ENCODE assay signal across 8 cellular contexts in the genomic region with DNA sequence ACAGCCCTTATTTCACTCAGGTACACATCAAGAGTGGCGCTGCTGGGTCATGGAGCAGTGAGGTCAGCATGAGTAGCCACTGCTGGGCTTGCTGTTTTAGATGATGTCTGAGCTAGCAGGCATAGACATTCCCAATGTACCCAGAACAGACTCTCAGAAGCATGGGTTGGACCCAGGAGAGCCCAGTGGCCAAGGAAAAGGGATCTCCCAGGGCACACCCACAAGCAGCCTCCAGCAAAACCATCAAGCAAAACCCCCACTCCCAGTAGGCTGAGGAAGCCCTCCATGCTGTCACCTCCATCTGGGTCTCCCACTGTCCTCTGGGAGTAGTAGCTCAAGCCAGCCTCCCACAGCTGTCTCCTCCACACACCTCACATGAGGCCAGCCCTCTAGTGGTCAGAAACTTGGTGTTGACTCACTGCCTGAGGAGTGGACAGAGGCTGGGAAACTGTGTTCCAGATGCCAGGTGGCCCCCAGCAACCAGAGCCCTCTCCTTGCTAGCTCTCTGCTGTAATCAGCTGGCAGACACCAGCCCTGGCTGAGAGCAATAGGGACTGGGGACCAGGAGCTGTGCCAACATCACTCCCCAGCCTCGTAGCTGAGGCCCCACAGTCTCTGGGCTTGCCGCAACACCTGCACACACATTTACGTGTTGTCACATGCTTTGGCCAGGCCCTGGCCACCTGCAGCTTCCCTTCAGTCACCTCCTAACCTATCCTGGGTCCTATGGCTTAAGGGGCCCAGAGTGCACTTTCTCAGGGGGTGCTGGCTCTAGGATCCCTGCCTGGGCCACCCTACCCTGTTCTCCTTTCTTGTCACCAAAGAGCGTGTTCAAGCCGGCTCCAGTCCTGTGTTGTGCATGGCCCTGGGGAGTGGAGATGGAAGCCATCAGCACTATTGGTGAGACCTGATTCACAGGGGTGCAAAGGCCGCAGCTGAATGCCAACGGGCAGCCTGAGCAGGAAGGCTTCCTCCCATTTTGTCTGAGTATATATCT. TPM values are rescaled to one million over a fixed set of nuclear protein-coding genes. Genes with fewer than 3 reads are reported as not detected.
A peak's percentile ranks its signal among the peaks of the same experiment; 100 is the strongest.
DNase-seq lines count a peak whose midpoint lies in the region; ATAC-seq and TF ChIP-seq lines count a peak whose summit lies in the region.

No MANE protein-coding gene starts in this region.

- peak overlapping the region; percentile 38 for H3K27ac Mint-ChIP-seq in activated CD4-positive, alpha-beta T cell treated with anti-CD3 and anti-CD28 coated beads for 36 hours
- peak overlapping the region in 2 of 6 donors; percentile 62 to 96 for H3K27ac Mint-ChIP-seq in naive B cell

- no peaks in the 10 kb centered on the region for H3K9me2 ChIP-seq in SK-N-SH

- H3K4me1 Mint-ChIP-seq in activated CD4-positive, alpha-beta T cell treated with anti-CD3 and anti-CD28 coated beads for 36 hours: peaks cover 46% of the 10 kb centered on the region
- peaks cover 8 to 30% (median 22%) of the 10 kb centered on the region in 3 donors for H3K4me1 Mint-ChIP-seq in naive B cell

- peak in 1 of 2 experiments; percentile 29; a peak in 1 of 4 replicates for TF ChIP-seq EP300 in SK-N-SH (IDR thresholded peaks at IDR 0.05; ENCODE audit: borderline replicate concordance in 1 of 2, low read depth in 1 of 2, low read length in 1 of 2)

- H3K9me3 ChIP-seq in MG63 (no peaks in the 10 kb centered on the region), SK-N-SH (no peaks in the 10 kb centered on the region)

- no peak overlapping the region for H2AFZ ChIP-seq in SK-N-SH (ENCODE audit: low read depth)

- H3K27me3 Mint-ChIP-seq in activated CD4-positive, alpha-beta T cell treated with anti-CD3 and anti-CD28 coated beads for 36 hours: no peaks in the 10 kb centered on the region
- H3K27me3 Mint-ChIP-seq in naive B cell: peaks cover 0 to 7% (median 0%) of the 10 kb centered on the region in 3 donors

- H3K36me3 ChIP-seq in MG63: peaks cover 10% of the 10 kb centered on the region; the same call in 1 of the 2 replicates
- H3K36me3 ChIP-seq in SK-N-SH (replicated peaks in 1 of 2; ENCODE audit: control insufficient read depth in 1 of 2, insufficient read depth in 2 of 2, low read length in 1 of 2): peaks cover 12% of the 10 kb centered on the region in 2 experiments

- H3K27me3 ChIP-seq in MG63: no peaks in the 10 kb centered on the region
- no peaks in the 10 kb centered on the region for H3K27me3 ChIP-seq in SK-N-SH (ENCODE audit: insufficient read depth)

- H3K4me1 ChIP-seq in SK-N-SH (ENCODE audit: control insufficient read depth in 1 of 2, insufficient read depth in 2 of 2, low read depth in 1 of 2, low read length in 1 of 2): peaks cover 11 to 23% of the 10 kb centered on the region in 2 experiments; a peak in 2 of 4 replicates

- no peak for ATAC-seq in activated CD4-positive, alpha-beta T cell treated with anti-CD3 and anti-CD28 coated beads for 36 hours
- ATAC-seq in naive B cell (ENCODE audit: low read depth in 2 of 2): no peak
- ATAC-seq in HG03460 (IDR thresholded peaks at IDR 0.05; ENCODE audit: unreplicated experiment): no peak
- no peak for ATAC-seq in HG03135 (IDR thresholded peaks at IDR 0.05; ENCODE audit: unreplicated experiment)

- H3K79me2 ChIP-seq in SK-N-SH (ENCODE audit: insufficient read depth): peaks cover 17% of the 10 kb centered on the region

- TF ChIP-seq RAD21 in SK-N-SH (IDR thresholded peaks at IDR 0.05; ENCODE audit: low read length): peak; percentile 71

- intact Hi-C loops in activated CD4-positive, alpha-beta T cell treated with anti-CD3 and anti-CD28 coated beads for 36 hours (cut with DNase I, micrococcal nuclease): loop anchor here in 1 of 2 experiments (10.0 kb wide), 1 partner anchor 344 kb away; the partner anchor contains the start of gene ATRN

- no peaks in the 10 kb centered on the region for H3F3A ChIP-seq in SK-N-SH (replicated peaks; ENCODE audit: insufficient read depth)

- H3K36me3 Mint-ChIP-seq in activated CD4-positive, alpha-beta T cell treated with anti-CD3 and anti-CD28 coated beads for 36 hours (ENCODE audit: low read depth): peaks cover 13% of the 10 kb centered on the region
- H3K36me3 Mint-ChIP-seq in naive B cell: no peaks in the 10 kb centered on the region

- POLR2A ChIA-PET in activated CD4-positive, alpha-beta T cell treated with anti-CD3 and anti-CD28 coated beads for 36 hours (lab: Charles Lee): interaction anchor here (1.0 to 1.7 kb wide), 2 partner anchors 32 to 50 kb away, joined by 3 to 4 read pairs; partner anchors contain the start of gene CENPB
- POLR2A ChIA-PET in SK-N-SH (lab: Yijun Ruan, JAX): interaction anchor here (0.7 to 1.8 kb wide), 5 partner anchors 15 to 1775 kb away, joined by 5 to 14 read pairs (median 6); partner anchors contain the start of genes ADISSP, CDC25B and CENPB

- WGBS in SK-N-SH (ENCODE audit: low lambda C conversion rate): 87% methylated on average over 8 of the region's 8 CpGs

- H3K27ac ChIP-seq in SK-N-SH (ENCODE audit: low read depth in 2 of 2, low read length in 1 of 2): peak overlapping the region; percentile 24 to 97; a peak in 2 of 4 replicates

- H3K4me3 ChIP-seq in MG63 (no peak overlapping the region), SK-N-SH (ENCODE audit: low read depth in 2 of 2, low read length in 1 of 2) (no peak overlapping the region; a peak in 1 of 4 replicates), epithelial cell of proximal tubule (ENCODE audit: low read depth, low read length) (no peak overlapping the region)

- no peaks in the 10 kb centered on the region for H3K9me3 Mint-ChIP-seq in activated CD4-positive, alpha-beta T cell treated with anti-CD3 and anti-CD28 coated beads for 36 hours (ENCODE audit: low read depth)
- no peaks in the 10 kb centered on the region for H3K9me3 Mint-ChIP-seq in naive B cell

- no peak overlapping the region for H3K4me2 ChIP-seq in SK-N-SH

- TF ChIP-seq CTCF in SK-N-SH (IDR thresholded peaks at IDR 0.05): peak; percentile 70
- peak; percentile 85 for TF ChIP-seq CTCF in epithelial cell of proximal tubule (conservative IDR thresholded peaks at IDR 0.05; ENCODE audit: low read depth, low read length)

- H4K20me1 ChIP-seq in SK-N-SH (ENCODE audit: insufficient read depth): no peaks in the 10 kb centered on the region

- CTCF ChIA-PET in activated CD4-positive, alpha-beta T cell treated with anti-CD3 and anti-CD28 coated beads for 36 hours (lab: Charles Lee): interaction anchor here (0.6 to 4.3 kb wide), 12 partner anchors 18 to 1309 kb away, joined by 3 to 44 read pairs (median 4); partner anchors contain the start of genes ADISSP, CDC25B and CENPB
- CTCF ChIA-PET in SK-N-SH (lab: Yijun Ruan, JAX): interaction anchor here (0.7 to 8.8 kb wide), 20 partner anchors 9 to 534 kb away, joined by 3 to 161 read pairs (median 4); partner anchors contain the start of genes ADISSP, CDC25B, CENPB and MAVS

- H3K9ac ChIP-seq in SK-N-SH: no peak overlapping the region

- DNase-seq in activated CD4-positive, alpha-beta T cell treated with anti-CD3 and anti-CD28 coated beads for 36 hours: peak; percentile 39
- no peak for DNase-seq in activated CD4-positive, alpha-beta T cell treated with anti-CD3 and anti-CD28 coated beads for 48 hours
- DNase-seq in MG63: peak; percentile 75
- DNase-seq in SK-N-SH: peak; percentile 82
- DNase-seq in epithelial cell of proximal tubule (ENCODE audit: low read depth): no peak
- DNase-seq in naive B cell: no peak

- no peak overlapping the region for H3K4me3 Mint-ChIP-seq in activated CD4-positive, alpha-beta T cell treated with anti-CD3 and anti-CD28 coated beads for 36 hours
- H3K4me3 Mint-ChIP-seq in naive B cell: peak overlapping the region in 6 of 8 donors; percentile 22 to 96 (median 62)

RNA-seq across cellular contexts. Expression of gene AP5S1, which starts 1.9 kb away (rescaled TPM):
- 10 to 100 TPM in 1 of 2 experiments, 1 to 10 TPM in 1; 9.1 to 11.3 TPM for total RNA-seq in activated CD4-positive, alpha-beta T cell treated with anti-CD3 and anti-CD28 coated beads for 36 hours
- total RNA-seq in MG63 (2014; rRNA removed; shearing (Covaris generic); ENCODE audit: low replicate concordance): 11.6 and 24.6 TPM in 2 replicates
- polyA plus RNA-seq in SK-N-SH (2012; rRNA removed) (8.6 and 10.3 TPM in 2 replicates), naive B cell (ENCODE audit: low read depth in 6 of 6) (10 to 100 TPM; 11.1 to 33.6 (median 13.5) TPM)
- 4.7 and 6.5 TPM in 2 replicates for polyA plus RNA-seq in SK-N-SH (2012; cell fraction: cytosol; rRNA removed)
- polyA plus RNA-seq in SK-N-SH (2012; cell fraction: nucleus; rRNA removed): 9.7 and 10.8 TPM in 2 replicates
- 14.4 and 22.5 TPM in 2 replicates for total RNA-seq in epithelial cell of proximal tubule

RNA-seq across cellular contexts. Expression of gene CDC25B, which starts 22.3 kb away (rescaled TPM):
- total RNA-seq in activated CD4-positive, alpha-beta T cell treated with anti-CD3 and anti-CD28 coated beads for 36 hours: 10 to 100 TPM; 79.8 to 96.2 TPM
- 13.9 and 16.0 TPM in 2 replicates for total RNA-seq in MG63 (2014; rRNA removed; shearing (Covaris generic); ENCODE audit: low replicate concordance)
- polyA plus RNA-seq in SK-N-SH (2012; rRNA removed): 41.5 and 56.5 TPM in 2 replicates
- 26.5 and 35.3 TPM in 2 replicates for polyA plus RNA-seq in SK-N-SH (2012; cell fraction: cytosol; rRNA removed)
- 173 and 208 TPM in 2 replicates for polyA plus RNA-seq in SK-N-SH (2012; cell fraction: nucleus; rRNA removed)
- total RNA-seq in epithelial cell of proximal tubule: 42.3 and 46.6 TPM in 2 replicates
- 10 to 100 TPM; 13.0 to 22.1 (median 19.5) TPM for polyA plus RNA-seq in naive B cell (ENCODE audit: low read depth in 6 of 6)

RNA-seq across cellular contexts. Expression of gene MAVS, which starts 28.2 kb away (rescaled TPM):
- total RNA-seq in activated CD4-positive, alpha-beta T cell treated with anti-CD3 and anti-CD28 coated beads for 36 hours: 10 to 100 TPM; 23.2 to 25.9 TPM
- total RNA-seq in MG63 (2014; rRNA removed; shearing (Covaris generic); ENCODE audit: low replicate concordance): 4.4 and 6.2 TPM in 2 replicates
- 9.1 and 10.5 TPM in 2 replicates for polyA plus RNA-seq in SK-N-SH (2012; rRNA removed)
- polyA plus RNA-seq in SK-N-SH (2012; cell fraction: cytosol; rRNA removed): 5.1 and 6.6 TPM in 2 replicates
- 22.6 and 28.8 TPM in 2 replicates for polyA plus RNA-seq in SK-N-SH (2012; cell fraction: nucleus; rRNA removed)
- 20.8 and 22.2 TPM in 2 replicates for total RNA-seq in epithelial cell of proximal tubule
- polyA plus RNA-seq in naive B cell (ENCODE audit: low read depth in 6 of 6): 1 to 10 TPM; 2.6 to 9.9 (median 3.2) TPM

RNA-seq across cellular contexts. Expression of gene CENPB, which starts 31.9 kb away (rescaled TPM):
- total RNA-seq in activated CD4-positive, alpha-beta T cell treated with anti-CD3 and anti-CD28 coated beads for 36 hours: 10 to 100 TPM; 46.2 to 48.3 TPM
- 50.0 and 81.5 TPM in 2 replicates for total RNA-seq in MG63 (2014; rRNA removed; shearing (Covaris generic); ENCODE audit: low replicate concordance)
- polyA plus RNA-seq in SK-N-SH (2012; rRNA removed): 37.6 and 41.2 TPM in 2 replicates
- 29.8 and 39.9 TPM in 2 replicates for polyA plus RNA-seq in SK-N-SH (2012; cell fraction: cytosol; rRNA removed)
- polyA plus RNA-seq in SK-N-SH (2012; cell fraction: nucleus; rRNA removed): 26.3 and 35.2 TPM in 2 replicates
- total RNA-seq in epithelial cell of proximal tubule: 82.3 and 99.8 TPM in 2 replicates
- 1 to 10 TPM in 5 of 6 donors, under 1 TPM in 1; 0.27 to 2.2 (median 1.6) TPM for polyA plus RNA-seq in naive B cell (ENCODE audit: low read depth in 6 of 6)

RNA-seq across cellular contexts. Expression of gene SPEF1, which starts 37.2 kb away (rescaled TPM):
- under 1 TPM in 1 of 2 experiments, not detected in 1; 0.14 TPM for total RNA-seq in activated CD4-positive, alpha-beta T cell treated with anti-CD3 and anti-CD28 coated beads for 36 hours
- total RNA-seq in MG63 (2014; rRNA removed; shearing (Covaris generic); ENCODE audit: low replicate concordance): 0.95 TPM in 1 of 2 replicates, not detected in the other
- polyA plus RNA-seq in SK-N-SH (2012; rRNA removed) (1.6 and 1.8 TPM in 2 replicates), naive B cell (ENCODE audit: low read depth in 6 of 6) (not detected)
- 1.1 and 1.4 TPM in 2 replicates for polyA plus RNA-seq in SK-N-SH (2012; cell fraction: cytosol; rRNA removed)
- polyA plus RNA-seq in SK-N-SH (2012; cell fraction: nucleus; rRNA removed): 4.5 and 5.8 TPM in 2 replicates
- total RNA-seq in epithelial cell of proximal tubule: 0.92 TPM in 1 of 2 replicates, not detected in the other

Comparison
In these comparisons a context has a peak if more than half of its experiments do, and no peak if none do; other contexts are left out.
1. DNase-seq: peak in activated CD4-positive, alpha-beta T cell treated with anti-CD3 and anti-CD28 coated beads for 36 hours (single experiment), MG63 (single experiment) and SK-N-SH (single experiment); none in activated CD4-positive, alpha-beta T cell treated with anti-CD3 and anti-CD28 coated beads for 48 hours (single experiment), epithelial cell of proximal tubule (single experiment) and naive B cell (single experiment).